10 cellular contexts compared by ENCODE assay signal in the genomic region with DNA sequence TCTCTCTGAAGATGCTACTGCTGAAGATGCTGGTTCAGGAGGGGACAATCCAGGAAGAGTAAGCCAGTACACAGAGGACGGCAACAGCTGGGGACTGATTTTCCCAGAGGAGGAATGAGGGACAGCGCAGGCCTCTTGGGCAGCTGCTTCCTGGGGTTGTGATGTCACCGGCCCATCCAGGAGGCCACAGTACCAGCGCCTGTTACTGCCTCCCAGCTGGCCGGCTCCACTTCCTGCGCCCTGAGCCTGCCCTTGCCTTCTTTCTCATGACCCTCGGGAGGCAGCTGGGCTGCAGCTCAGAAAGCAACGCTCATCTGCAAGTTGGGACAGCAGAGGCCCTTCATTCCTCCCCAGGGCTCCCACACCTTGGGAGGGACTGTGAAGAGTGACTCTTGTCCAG. TPM values are rescaled to one million over a fixed set of nuclear protein-coding genes. Genes with fewer than 3 reads are reported as not detected.
A peak's percentile ranks its signal among the peaks of the same experiment; 100 is the strongest.
DNase-seq lines count a peak whose midpoint lies in the region; ATAC-seq, FAIRE-seq and TF ChIP-seq lines count a peak whose summit lies in the region.
"Had no signal": no experiment of that assay in that cellular context is flagged by ENCODE, and none has a peak within 500 bp of the region (broad histone marks: within the 10 kb centered on the region; RNA-seq: fewer than 3 reads in every experiment).

No MANE protein-coding gene starts in this region.

- no peaks in the 10 kb centered on the region for H3K9me3 Mint-ChIP-seq in progenitor cell of endocrine pancreas (ENCODE audit: low read depth)
- H3K9me3 Mint-ChIP-seq in activated T-helper 2 cell treated with anti-CD3 and anti-CD28 coated beads, Interferon-gamma antibody, Interleukin-2, Interleukin-4, amounts not matched to agents 10 μg/mL and 5 μg/mL and 100 μg/mL, durations not matched to agents 14 hours and 24 hours and 36 hours: no peaks in the 10 kb centered on the region
- H3K9me3 Mint-ChIP-seq: activated naive CD4-positive, alpha-beta T cell treated with anti-CD3 and anti-CD28 coated beads for 36 hours had no signal

- ATAC-seq in left ventricle myocardium superior (peak; percentile 68), HG02870 (IDR thresholded peaks at IDR 0.05; ENCODE audit: unreplicated experiment) (no peak)

- intact Hi-C loops in left ventricle myocardium superior (cut with micrococcal nuclease): no loop called here
- intact Hi-C loops in activated T-helper 2 cell treated with anti-CD3 and anti-CD28 coated beads, Interferon-gamma antibody, Interleukin-2, Interleukin-4, amounts not matched to agents 10 μg/mL and 5 μg/mL and 100 μg/mL, durations not matched to agents 14 hours and 24 hours and 36 hours (cut with micrococcal nuclease): no loop called here

- H3K27me3 Mint-ChIP-seq in progenitor cell of endocrine pancreas: no peaks in the 10 kb centered on the region
- no peaks in the 10 kb centered on the region for H3K27me3 Mint-ChIP-seq in activated T-helper 2 cell treated with anti-CD3 and anti-CD28 coated beads, Interferon-gamma antibody, Interleukin-2, Interleukin-4, amounts not matched to agents 10 μg/mL and 5 μg/mL and 100 μg/mL, durations not matched to agents 14 hours and 24 hours and 36 hours (ENCODE audit: low read depth)

- TF ChIP-seq CTCF in progenitor cell of endocrine pancreas (IDR thresholded peaks at IDR 0.05; ENCODE audit: unreplicated experiment): no peak

- no peak for FAIRE-seq in GM19239 (lab: Jason Lieb, UNC)

- peak; percentile 56 for DNase-seq in ELF-1 (ENCODE audit: low read depth, low spot score)
- peak in 40 of 56 donors; percentile 6 to 76 (median 37) for DNase-seq in amygdala (lab: John Stamatoyannopoulos, UW)
- DNase-seq in left ventricle myocardium superior: peak; percentile 73
- DNase-seq in progenitor cell of endocrine pancreas (ENCODE audit: low spot score, unreplicated experiment): no peak
- DNase-seq in GM19239 (ENCODE audit: insufficient read length, low spot score): no peak
- DNase-seq in activated T-helper 2 cell treated with anti-CD3 and anti-CD28 coated beads, Interferon-gamma antibody, Interleukin-2, Interleukin-4, amounts not matched to agents 10 μg/mL and 5 μg/mL and 100 μg/mL, durations not matched to agents 14 hours and 24 hours and 36 hours (ENCODE audit: low spot score): no peak
- DNase-seq in inferior parietal cortex (ENCODE audit: extremely low spot score): no peak
- DNase-seq: activated naive CD4-positive, alpha-beta T cell treated with anti-CD3 and anti-CD28 coated beads for 36 hours; T1000 had no signal

- H3K36me3 Mint-ChIP-seq in progenitor cell of endocrine pancreas (ENCODE audit: insufficient read depth): no peaks in the 10 kb centered on the region
- H3K36me3 Mint-ChIP-seq in activated T-helper 2 cell treated with anti-CD3 and anti-CD28 coated beads, Interferon-gamma antibody, Interleukin-2, Interleukin-4, amounts not matched to agents 10 μg/mL and 5 μg/mL and 100 μg/mL, durations not matched to agents 14 hours and 24 hours and 36 hours (ENCODE audit: low read depth): no peaks in the 10 kb centered on the region

- H3K4me3 Mint-ChIP-seq in progenitor cell of endocrine pancreas (ENCODE audit: low read depth): no peak overlapping the region
- no peak overlapping the region for H3K4me3 Mint-ChIP-seq in activated T-helper 2 cell treated with anti-CD3 and anti-CD28 coated beads, Interferon-gamma antibody, Interleukin-2, Interleukin-4, amounts not matched to agents 10 μg/mL and 5 μg/mL and 100 μg/mL, durations not matched to agents 14 hours and 24 hours and 36 hours (ENCODE audit: low read depth)
- H3K4me3 Mint-ChIP-seq: activated naive CD4-positive, alpha-beta T cell treated with anti-CD3 and anti-CD28 coated beads for 36 hours had no signal

- H3K27ac Mint-ChIP-seq in progenitor cell of endocrine pancreas: peak overlapping the region; percentile 49
- no peak overlapping the region for H3K27ac Mint-ChIP-seq in activated T-helper 2 cell treated with anti-CD3 and anti-CD28 coated beads, Interferon-gamma antibody, Interleukin-2, Interleukin-4, amounts not matched to agents 10 μg/mL and 5 μg/mL and 100 μg/mL, durations not matched to agents 14 hours and 24 hours and 36 hours
- H3K27ac Mint-ChIP-seq: activated naive CD4-positive, alpha-beta T cell treated with anti-CD3 and anti-CD28 coated beads for 36 hours had no signal

- H3K4me1 Mint-ChIP-seq in progenitor cell of endocrine pancreas (ENCODE audit: low read depth): peaks cover 13% of the 10 kb centered on the region
- H3K4me1 Mint-ChIP-seq in activated T-helper 2 cell treated with anti-CD3 and anti-CD28 coated beads, Interferon-gamma antibody, Interleukin-2, Interleukin-4, amounts not matched to agents 10 μg/mL and 5 μg/mL and 100 μg/mL, durations not matched to agents 14 hours and 24 hours and 36 hours (ENCODE audit: low read depth): peaks cover 23% of the 10 kb centered on the region

RNA-seq across cellular contexts. Expression of gene ID3, which starts 21.9 kb away (rescaled TPM):
- total RNA-seq in left ventricle myocardium superior (82.4 TPM), progenitor cell of endocrine pancreas (420 and 434 TPM in 2 replicates)
- 24.7 and 26.9 TPM in 2 replicates for total RNA-seq in activated T-helper 2 cell treated with anti-CD3 and anti-CD28 coated beads, Interferon-gamma antibody, Interleukin-2, Interleukin-4, amounts not matched to agents 10 μg/mL and 5 μg/mL and 100 μg/mL, durations not matched to agents 14 hours and 24 hours and 36 hours

RNA-seq across cellular contexts. Expression of gene E2F2, which starts 50.2 kb away (rescaled TPM):
- total RNA-seq in left ventricle myocardium superior: 0.35 TPM
- total RNA-seq in progenitor cell of endocrine pancreas: 7.8 and 9.7 TPM in 2 replicates
- 17.2 and 18.6 TPM in 2 replicates for total RNA-seq in activated T-helper 2 cell treated with anti-CD3 and anti-CD28 coated beads, Interferon-gamma antibody, Interleukin-2, Interleukin-4, amounts not matched to agents 10 μg/mL and 5 μg/mL and 100 μg/mL, durations not matched to agents 14 hours and 24 hours and 36 hours

Comparison
In these comparisons a context has a peak if more than half of its experiments do, and no peak if none do; other contexts are left out.
1. DNase-seq: peak in ELF-1 (single experiment), amygdala (40 of 56) and left ventricle myocardium superior (single experiment); none in progenitor cell of endocrine pancreas (single experiment), GM19239 (single experiment), activated T-helper 2 cell treated with anti-CD3 and anti-CD28 coated beads, Interferon-gamma antibody, Interleukin-2, Interleukin-4, amounts not matched to agents 10 μg/mL and 5 μg/mL and 100 μg/mL, durations not matched to agents 14 hours and 24 hours and 36 hours (single experiment) and inferior parietal cortex (single experiment).